In genomic region chr21:44940116-44940631, GRCh38 we compare ENCODE assay signal across 8 cellular contexts. TPM values are rescaled to one million over a fixed set of nuclear protein-coding genes. Genes with fewer than 3 reads are reported as not detected.
DNase-seq lines count a peak whose midpoint lies in the region; ATAC-seq and TF ChIP-seq lines count a peak whose summit lies in the region.

No MANE protein-coding gene starts in this region.

- H3K36me3 Mint-ChIP-seq in CD8-positive, alpha-beta T cell: peaks cover 29% of the 10 kb centered on the region
- peaks cover 11% of the 10 kb centered on the region for H3K36me3 Mint-ChIP-seq in mesothelial cell of epicardium

- peaks cover 30% of the 10 kb centered on the region for H4K20me1 ChIP-seq in Loucy (ENCODE audit: insufficient read depth, low read length, poor library complexity, severe bottlenecking)

- H3K27ac ChIP-seq in CD8-positive, alpha-beta T cell (ENCODE audit: low read depth, low read length): peak overlapping the region; percentile 56

- DNase-seq in CD8-positive, alpha-beta T cell: peak in 2 of 7 experiments; percentile 21 to 24
- DNase-seq in choroid plexus epithelial cell (ENCODE audit: low read depth) (no peak), mesothelial cell of epicardium (ENCODE audit: low spot score in 2 of 2, unreplicated experiment in 2 of 2) (no peak), SHP77 treated with DMSO at 0.1 percent for 48 hours (lab: John Stamatoyannopoulos, UW) (no peak), foreskin melanocyte (no peak)

- peak overlapping the region; percentile 97 for H3K4me2 ChIP-seq in Loucy (ENCODE audit: low read depth, low read length, poor library complexity, severe bottlenecking)

- H3K27ac Mint-ChIP-seq in CD8-positive, alpha-beta T cell: peak overlapping the region; percentile 87
- H3K27ac Mint-ChIP-seq in mesothelial cell of epicardium: peak overlapping the region; percentile 59

- H3K27me3 ChIP-seq in CD8-positive, alpha-beta T cell (ENCODE audit: insufficient read depth, low read length): no peaks in the 10 kb centered on the region
- H3K27me3 ChIP-seq in Loucy (ENCODE audit: insufficient read depth, low read length, poor library complexity, severe bottlenecking): no peaks in the 10 kb centered on the region

- peaks cover 44% of the 10 kb centered on the region for H3K4me1 Mint-ChIP-seq in CD8-positive, alpha-beta T cell (ENCODE audit: low read depth)
- H3K4me1 Mint-ChIP-seq in mesothelial cell of epicardium: peaks cover 27% of the 10 kb centered on the region

- POLR2A ChIA-PET in CD8-positive, alpha-beta T cell (lab: Charles Lee): interaction anchor here (0.7 to 1.9 kb wide), 9 partner anchors 9 to 140 kb away, joined by 3 to 8 read pairs (median 3); partner anchors contain the start of gene UBE2G2

- CTCF ChIA-PET in CD8-positive, alpha-beta T cell (lab: Charles Lee): interaction anchor here (0.7 to 19.0 kb wide), 5 partner anchors 9 to 199 kb away, joined by 4 to 239 read pairs (median 13); partner anchors contain the start of gene UBE2G2

- H2AFZ ChIP-seq in Loucy (ENCODE audit: low read length): peak overlapping the region; percentile 99

- no peaks in the 10 kb centered on the region for H3K9me3 Mint-ChIP-seq in CD8-positive, alpha-beta T cell
- no peaks in the 10 kb centered on the region for H3K9me3 Mint-ChIP-seq in mesothelial cell of epicardium

- H3K27me3 Mint-ChIP-seq in CD8-positive, alpha-beta T cell (ENCODE audit: low read depth): no peaks in the 10 kb centered on the region
- no peaks in the 10 kb centered on the region for H3K27me3 Mint-ChIP-seq in mesothelial cell of epicardium (ENCODE audit: low read depth)

- H3K79me2 ChIP-seq in Loucy (ENCODE audit: insufficient read depth, low read length): peaks cover 65% of the 10 kb centered on the region

- H3K36me3 ChIP-seq in CD8-positive, alpha-beta T cell (ENCODE audit: insufficient read depth, low read length): peaks cover 11% of the 10 kb centered on the region
- peaks cover 6% of the 10 kb centered on the region; the same call in 1 of the 2 replicates for H3K36me3 ChIP-seq in Loucy (ENCODE audit: insufficient read depth, low read length)

- peak overlapping the region; percentile 86 for H3K4me3 Mint-ChIP-seq in CD8-positive, alpha-beta T cell
- H3K4me3 Mint-ChIP-seq in mesothelial cell of epicardium: peak overlapping the region; percentile 80

- H3K4me1 ChIP-seq in CD8-positive, alpha-beta T cell (ENCODE audit: insufficient read depth, low read length): peaks cover 36% of the 10 kb centered on the region
- peaks cover 34% of the 10 kb centered on the region for H3K4me1 ChIP-seq in Loucy (ENCODE audit: insufficient read depth, low read length, poor library complexity, severe bottlenecking)

- intact Hi-C loops in CD8-positive, alpha-beta T cell (cut with DNase I, micrococcal nuclease): no loop called here

- peak overlapping the region; percentile 92 for H3K9ac ChIP-seq in Loucy (ENCODE audit: low read depth, low read length, poor library complexity, severe bottlenecking)

- no peaks in the 10 kb centered on the region for H3K9me2 ChIP-seq in Loucy (replicated peaks; ENCODE audit: low read depth, low read length)

- H3K4me3 ChIP-seq in CD8-positive, alpha-beta T cell (ENCODE audit: low read depth, low read length): peak overlapping the region; percentile 72
- peak overlapping the region; percentile 99 for H3K4me3 ChIP-seq in Loucy (ENCODE audit: low read length, poor library complexity, severe bottlenecking)
- peak overlapping the region; percentile 91 for H3K4me3 ChIP-seq in choroid plexus epithelial cell (ENCODE audit: low read depth, low read length)

- TF ChIP-seq CTCF in CD8-positive, alpha-beta T cell (IDR thresholded peaks at IDR 0.05): no peak
- TF ChIP-seq CTCF in Loucy (conservative IDR thresholded peaks at IDR 0.05; ENCODE audit: low read length) (no peak), choroid plexus epithelial cell (conservative IDR thresholded peaks at IDR 0.05; ENCODE audit: low read depth, low read length) (no peak), mesothelial cell of epicardium (IDR thresholded peaks at IDR 0.05; ENCODE audit: unreplicated experiment) (no peak)

- H3F3A ChIP-seq in Loucy (ENCODE audit: low read depth): no peaks in the 10 kb centered on the region

- no peaks in the 10 kb centered on the region for H3K9me3 ChIP-seq in CD8-positive, alpha-beta T cell (ENCODE audit: low read length)
- no peaks in the 10 kb centered on the region for H3K9me3 ChIP-seq in Loucy (ENCODE audit: insufficient read depth, low read depth, low read length)

- ATAC-seq in CD8-positive, alpha-beta T cell: peak; percentile 51
- ATAC-seq in GM21529 (IDR thresholded peaks at IDR 0.05; ENCODE audit: unreplicated experiment): peak; percentile 29
- no peak for ATAC-seq in HG03378 (IDR thresholded peaks at IDR 0.05; ENCODE audit: unreplicated experiment)

RNA-seq across cellular contexts. Expression of gene SLX9, which starts 0.3 kb away (rescaled TPM):
- total RNA-seq in CD8-positive, alpha-beta T cell: 10 to 100 TPM in 1 of 2 experiments, 1 to 10 TPM in 1; 8.2 to 10.0 TPM
- 30.6 to 32.3 TPM (median 31.8 TPM) in 3 replicates for total RNA-seq in mesothelial cell of epicardium

RNA-seq across cellular contexts. Expression of gene ITGB2, which starts 19.5 kb away (rescaled TPM):
- 100 to 1,000 TPM; 234 to 245 TPM for total RNA-seq in CD8-positive, alpha-beta T cell
- 0.61 to 1.4 TPM (median 0.74 TPM) in 3 replicates for total RNA-seq in mesothelial cell of epicardium

Comparison
In these comparisons a context has a peak if more than half of its experiments do, and no peak if none do; other contexts are left out.
1. RNA of gene ITGB2, which starts 19.5 kb away (total RNA-seq): 234 to 245 TPM in CD8-positive, alpha-beta T cell; 0.61 to 1.4 TPM in mesothelial cell of epicardium; every median in the first group is over 10 times any median in the second.
2. Peak in every context shown above with its lines, with median percentiles within 50 percentile points of each other: H3K4me3 ChIP-seq.